8 cellular contexts compared by ENCODE assay signal in genomic region chr10:91689731-91690168, GRCh38. TPM values are rescaled to one million over a fixed set of nuclear protein-coding genes. Genes with fewer than 3 reads are reported as not detected.
DNase-seq lines count a peak whose midpoint lies in the region; ATAC-seq and TF ChIP-seq lines count a peak whose summit lies in the region.
"Had no signal": no experiment of that assay in that cellular context is flagged by ENCODE, and none has a peak within 500 bp of the region (broad histone marks: within the 10 kb centered on the region; RNA-seq: fewer than 3 reads in every experiment).

No MANE protein-coding gene starts in this region.

- H3K9me3 ChIP-seq in adipocyte (ENCODE audit: control insufficient read depth, low read length), result no peaks in the 10 kb centered on the region
- H3K9me3 ChIP-seq in left ventricle myocardium inferior (replicated peaks), result no peaks in the 10 kb centered on the region
- H3K9me3 ChIP-seq in body of pancreas, result no peaks in the 10 kb centered on the region
- no peaks in the 10 kb centered on the region for H3K9me3 ChIP-seq in colonic mucosa

- H3K36me3 ChIP-seq in adipocyte (ENCODE audit: control insufficient read depth, insufficient read depth, low read length, severe bottlenecking) (no peaks in the 10 kb centered on the region), left ventricle myocardium inferior (no peaks in the 10 kb centered on the region), body of pancreas (replicated peaks in 1 of 2; ENCODE audit: insufficient read depth in 1 of 2, low read depth in 2 of 2) (no peaks in the 10 kb centered on the region), colonic mucosa (no peaks in the 10 kb centered on the region)

- ATAC-seq in body of pancreas, result no peak
- ATAC-seq: naive thymus-derived CD4-positive, alpha-beta T cell had no signal

- H3K9ac ChIP-seq in adipocyte (ENCODE audit: low read length) (peak overlapping the region; percentile 23), colonic mucosa (ENCODE audit: low read depth in 2 of 2, low read length in 2 of 2) (no peak overlapping the region)

- no peak overlapping the region for H3K4me3 ChIP-seq in adipocyte (ENCODE audit: low read length)
- H3K4me3 ChIP-seq in left ventricle myocardium inferior, result no peak overlapping the region
- no peak overlapping the region for H3K4me3 ChIP-seq in body of pancreas
- no peak overlapping the region for H3K4me3 ChIP-seq in colonic mucosa

- TF ChIP-seq CTCF in left ventricle myocardium inferior (IDR thresholded peaks at IDR 0.05; ENCODE audit: borderline replicate concordance) (no peak), body of pancreas (IDR thresholded peaks at IDR 0.05) (no peak), colonic mucosa (IDR thresholded peaks at IDR 0.05) (no peak)

- no peaks in the 10 kb centered on the region for H3K27me3 ChIP-seq in adipocyte (replicated peaks; ENCODE audit: control insufficient read depth, insufficient read depth, low read length)
- no peaks in the 10 kb centered on the region for H3K27me3 ChIP-seq in left ventricle myocardium inferior (ENCODE audit: low read depth)
- H3K27me3 ChIP-seq in body of pancreas, result no peaks in the 10 kb centered on the region
- no peaks in the 10 kb centered on the region for H3K27me3 ChIP-seq in colonic mucosa

- 94 to 96% methylated on average over 2 of the region's 2 CpGs for WGBS in body of pancreas, 2 donors

- H3K4me1 ChIP-seq in adipocyte (ENCODE audit: control insufficient read depth, insufficient read depth, low read length) (peaks cover 7% of the 10 kb centered on the region), left ventricle myocardium inferior (no peaks in the 10 kb centered on the region), body of pancreas (no peaks in the 10 kb centered on the region), colonic mucosa (no peaks in the 10 kb centered on the region)

- intact Hi-C loops in left ventricle myocardium inferior (cut with micrococcal nuclease) (no loop called here), body of pancreas (cut with DNase I) (no loop called here), colonic mucosa (cut with DNase I) (no loop called here)

- H3K27ac ChIP-seq in left ventricle myocardium inferior (replicated peaks), result no peak overlapping the region
- no peak overlapping the region for H3K27ac ChIP-seq in body of pancreas
- H3K27ac ChIP-seq in colonic mucosa, result no peak overlapping the region

- TF ChIP-seq POLR2A in body of pancreas (IDR thresholded peaks at IDR 0.05), result no peak

- DNase-seq in HT1080 (ENCODE audit: low read depth), result peak; percentile 71
- DNase-seq in adipocyte (ENCODE audit: low read depth), result peak; percentile 44
- peak; percentile 19 for DNase-seq in left ventricle myocardium inferior
- DNase-seq in stromal cell of bone marrow (ENCODE audit: low read depth), result peak; percentile 64
- no peak for DNase-seq in T-helper 1 cell
- DNase-seq in body of pancreas, result no peak
- DNase-seq in colonic mucosa, result no peak
- DNase-seq: naive thymus-derived CD4-positive, alpha-beta T cell had no signal

RNA-seq across cellular contexts. Expression of gene PPP1R3C, which starts 56.9 kb away (rescaled TPM):
- 2.7 and 3.1 TPM in 2 replicates for total RNA-seq in HT1080 (2014; rRNA removed; shearing (Covaris generic))
- 1.3 and 1.8 TPM in 2 replicates for polyA plus RNA-seq in HT1080 (2015; cell fraction: cytosol; rRNA removed)
- polyA plus RNA-seq in HT1080 (2015; cell fraction: nucleus; rRNA removed), result 1.2 and 1.9 TPM in 2 replicates
- 236 TPM for total RNA-seq in left ventricle myocardium inferior
- total RNA-seq in body of pancreas, result 10 to 100 TPM in 1 of 2 donors, 1 to 10 TPM in 1; 9.6 to 15.6 TPM
- 1 to 10 TPM; 1.9 to 6.5 TPM for total RNA-seq in colonic mucosa
- polyA plus RNA-seq: naive thymus-derived CD4-positive, alpha-beta T cell had no signal

Comparison
In these comparisons a context has a peak if more than half of its experiments do, and no peak if none do; other contexts are left out.
1. DNase-seq: peak in HT1080 (single experiment), adipocyte (single experiment), left ventricle myocardium inferior (single experiment) and stromal cell of bone marrow (single experiment); none in T-helper 1 cell (0 of 5), body of pancreas (0 of 4) and colonic mucosa (single experiment).
2. RNA of gene PPP1R3C, which starts 56.9 kb away (total RNA-seq): 236 TPM in left ventricle myocardium inferior (single experiment); 9.6 to 15.6 TPM in body of pancreas, 1.9 to 6.5 TPM in colonic mucosa and 2.7 to 3.1 TPM in HT1080; every median in the first group is over 10 times any median in the second.